ENCODE assay signal across 29 cellular contexts in genomic region chr15:91335702-91336101, GRCh38.
"Had no signal": no experiment of that assay in that cellular context is flagged by ENCODE, and none has a peak within 500 bp of the region (broad histone marks: within the 10 kb centered on the region; RNA-seq: fewer than 3 reads in every experiment).

No MANE protein-coding gene starts in this region.

- H3K27me3 ChIP-seq: body of pancreas, foreskin keratinocyte, gastrocnemius medialis had no signal

- H3K9me3 ChIP-seq: body of pancreas, esophagus muscularis mucosa, gastrocnemius medialis, heart left ventricle had no signal

- H3K4me1 ChIP-seq: body of pancreas, esophagus muscularis mucosa, foreskin keratinocyte, gastrocnemius medialis, heart left ventricle had no signal

- FAIRE-seq: colon had no signal

- H3K36me3 ChIP-seq: esophagus muscularis mucosa, gastrocnemius medialis, heart left ventricle had no signal

- H3K4me3 ChIP-seq: body of pancreas, esophagus muscularis mucosa, gastrocnemius medialis, heart left ventricle had no signal

- DNase-seq: activated CD4-positive, alpha-beta memory T cell treated with anti-CD3 and anti-CD28 coated beads for 36 hours; activated CD4-positive, alpha-beta T cell treated with anti-CD3 and anti-CD28 coated beads for 36 hours; activated CD4-positive, alpha-beta T cell treated with anti-CD3 and anti-CD28 coated beads, Interleukin-2, amount 10 ng/mL, durations not matched to agents 24 days and 14 days; activated CD4-positive, CD25-positive, alpha-beta regulatory T cell; activated CD4-positive, CD25-positive, alpha-beta regulatory T cell treated with anti-CD3 and anti-CD28 coated beads, Interleukin-2, amount 50 U/mL, for 72 hours; activated CD8-positive, alpha-beta memory T cell treated with anti-CD3 and anti-CD28 coated beads, Interleukin-2, amount 10 ng/mL, durations not matched to agents 7 days and 5 days; activated CD8-positive, alpha-beta memory T cell treated with anti-CD3 and anti-CD28 coated beads, Interleukin-2, amount 50 U/mL, for 4 hours; activated CD8-positive, alpha-beta T cell treated with anti-CD3 and anti-CD28 coated beads, Interleukin-2, amount 10 ng/mL, durations not matched to agents 7 days and 5 days; activated effector memory CD4-positive, alpha-beta T cell treated with anti-CD3 and anti-CD28 coated beads, Interleukin-2, amount 50 U/mL, for 16 hours; activated naive CD4-positive, alpha-beta T cell treated with anti-CD3 and anti-CD28 coated beads for 36 hours; activated naive CD8-positive, alpha-beta T cell treated with anti-CD3 and anti-CD28 coated beads, Interleukin-2, amount 10 ng/mL, durations not matched to agents 7 days and 5 days; activated T-cell treated with anti-CD3 and anti-CD28 coated beads, Interleukin-2, amount 50 U/mL, for 1 hour; activated T-cell treated with anti-CD3 and anti-CD28 coated beads, Interleukin-2, amount 50 U/mL, for 48 hours; amniotic stem cell; aorta; body of pancreas; caudate nucleus; cortex of kidney; dermis blood vessel endothelial cell; effector CD4-positive, alpha-beta T cell; effector memory CD8-positive, alpha-beta T cell; erythroblast; foreskin keratinocyte; gastrocnemius medialis; glutamatergic neuron; heart left ventricle; hypothalamus had no signal
